In the genomic region with DNA sequence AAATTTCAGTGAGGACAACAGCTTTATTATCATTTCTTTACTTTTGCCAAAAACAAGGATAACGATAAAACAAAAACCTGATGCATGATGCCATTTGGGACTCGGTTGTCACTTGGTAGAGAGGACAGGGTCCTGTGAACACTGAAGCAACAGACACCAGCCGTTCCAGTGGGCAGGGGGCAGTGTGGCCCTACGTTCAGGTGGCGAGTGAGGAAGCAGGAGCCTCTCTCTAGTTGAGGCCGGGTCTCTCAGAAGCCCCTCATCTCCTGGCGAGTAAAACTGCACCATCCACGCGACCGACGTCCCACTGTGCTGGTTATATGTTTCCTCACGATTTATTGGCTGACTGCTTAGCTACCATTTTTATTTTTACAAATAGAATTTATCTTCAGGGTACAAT, we compare ENCODE assay signal across 33 cellular contexts.
A peak's percentile ranks its signal among the peaks of the same experiment; 100 is the strongest.
DNase-seq lines count a peak whose midpoint lies in the region; ATAC-seq and TF ChIP-seq lines count a peak whose summit lies in the region.
"Had no signal": no experiment of that assay in that cellular context is flagged by ENCODE, and none has a peak within 500 bp of the region (broad histone marks: within the 10 kb centered on the region; RNA-seq: fewer than 3 reads in every experiment).

No MANE protein-coding gene starts in this region.

- no peak overlapping the region for H2BK120ac ChIP-seq in H9 (ENCODE audit: low read depth, low read length, poor library complexity, severe bottlenecking)
- H2BK120ac ChIP-seq in neuronal stem cell (ENCODE audit: low read depth, low read length) = no peak overlapping the region

- peaks cover 0 to 11% of the 10 kb centered on the region in 2 experiments; a peak in 1 of 4 replicates for H3K4me1 Mint-ChIP-seq in H9
- H3K4me1 Mint-ChIP-seq: CD4-positive, CD25-positive, alpha-beta regulatory T cell; mesothelial cell of epicardium; naive B cell had no signal

- H3K4me3 Mint-ChIP-seq in H9 = no peak overlapping the region
- H3K4me3 Mint-ChIP-seq: activated T-cell treated with anti-CD3 and anti-CD28 coated beads, Interleukin-2, amount 50 U/mL, for 72 hours; CD4-positive, CD25-positive, alpha-beta regulatory T cell; dendritic cell treated with granulocyte-macrophage colony-stimulating factor and Interleukin-4, amounts not matched to agents 40 ng/mL and 50 ng/mL, for 4 days; mesothelial cell of epicardium; naive B cell had no signal

- no peak overlapping the region for H2AFZ ChIP-seq in H9 (ENCODE audit: low read length)
- H2AFZ ChIP-seq in neuronal stem cell (ENCODE audit: low read length) = no peak overlapping the region

- no peak overlapping the region for H4K91ac ChIP-seq in H9 (ENCODE audit: insufficient read length, low read depth, low read length)
- H4K91ac ChIP-seq in neuronal stem cell (ENCODE audit: low read depth, low read length, poor library complexity) = no peak overlapping the region

- ATAC-seq in HG03025 (IDR thresholded peaks at IDR 0.05; ENCODE audit: low FRiP score, unreplicated experiment) (no peak), Right ventricle myocardium superior (ENCODE audit: poor library complexity) (no peak)
- ATAC-seq: activated T-cell treated with anti-CD3 and anti-CD28 coated beads, Interleukin-2, amount 50 U/mL, for 72 hours; heart left ventricle had no signal

- H3K4me1 ChIP-seq in H9 (ENCODE audit: insufficient read depth, low read length) = no peaks in the 10 kb centered on the region
- H3K4me1 ChIP-seq in neuronal stem cell (ENCODE audit: control insufficient read depth in 2 of 2, insufficient read depth in 1 of 2, low read depth in 1 of 2, low read length in 2 of 2) = peaks cover 0 to 1% of the 10 kb centered on the region in 2 donors
- H3K4me1 ChIP-seq: heart left ventricle, prostate gland, thyroid gland had no signal

- H3K9ac ChIP-seq in H9 (ENCODE audit: extremely low read depth, insufficient read length, low read length) (no peak overlapping the region), neuronal stem cell (ENCODE audit: low read depth, low read length, poor library complexity) (no peak overlapping the region)

- H3K27ac ChIP-seq in H9 (ENCODE audit: insufficient read length, low read depth, low read length) (no peak overlapping the region), neuronal stem cell (replicated peaks; ENCODE audit: low read length) (no peak overlapping the region)
- H3K27ac ChIP-seq: 22Rv1, esophagus squamous epithelium, heart left ventricle, prostate gland, thyroid gland had no signal

- H3K4ac ChIP-seq in H9 (ENCODE audit: low read depth, low read length) (no peak overlapping the region), neuronal stem cell (ENCODE audit: low read length) (no peak overlapping the region)

- H3K4me3 ChIP-seq in choroid plexus epithelial cell (ENCODE audit: low read depth, low read length) (no peak overlapping the region), neuronal stem cell (ENCODE audit: low read length in 2 of 2) (no peak overlapping the region)
- H3K4me3 ChIP-seq: esophagus squamous epithelium, heart left ventricle, prostate gland, sigmoid colon, thyroid gland had no signal

- H3K18ac ChIP-seq in H9 (ENCODE audit: insufficient read length, low read depth, low read length) (no peak overlapping the region), neuronal stem cell (ENCODE audit: low read length) (no peak overlapping the region)

- H3K14ac ChIP-seq in H9 (ENCODE audit: insufficient read depth, low read length) (no peak overlapping the region), neuronal stem cell (ENCODE audit: low read length) (no peak overlapping the region)

- H3T11ph ChIP-seq in H9 (ENCODE audit: low read length) = no peak overlapping the region

- H3K36me3 ChIP-seq in neuronal stem cell (replicated peaks in 1 of 2; ENCODE audit: control insufficient read depth in 2 of 2, insufficient read depth in 2 of 2, low read length in 2 of 2) = no peaks in the 10 kb centered on the region
- H3K36me3 ChIP-seq: esophagus squamous epithelium, heart left ventricle, prostate gland, sigmoid colon, thyroid gland had no signal

- H3K27me3 Mint-ChIP-seq in H9 (ENCODE audit: low read depth) = no peaks in the 10 kb centered on the region; the same call in 1 of the 2 replicates
- H3K27me3 Mint-ChIP-seq: CD4-positive, CD25-positive, alpha-beta regulatory T cell; dendritic cell treated with granulocyte-macrophage colony-stimulating factor and Interleukin-4, amounts not matched to agents 40 ng/mL and 50 ng/mL, for 4 days had no signal

- H3K79me2 ChIP-seq in H9 (ENCODE audit: insufficient read depth, low read length) = no peaks in the 10 kb centered on the region

- no peak overlapping the region for H2BK15ac ChIP-seq in H9 (ENCODE audit: low read depth, low read length)
- H2BK15ac ChIP-seq in neuronal stem cell (ENCODE audit: low read length) = no peak overlapping the region

- H3K23ac ChIP-seq in H9 (ENCODE audit: insufficient read length, low read depth, low read length) (no peak overlapping the region), neuronal stem cell (ENCODE audit: low read depth, low read length, poor library complexity) (no peak overlapping the region)

- H2BK12ac ChIP-seq in H9 (ENCODE audit: insufficient read length, low read depth, low read length) = no peak overlapping the region
- no peak overlapping the region for H2BK12ac ChIP-seq in neuronal stem cell (ENCODE audit: low read length)

- H3K56ac ChIP-seq in H9 (ENCODE audit: insufficient read length, low read depth, low read length) = no peak overlapping the region

- H3K4me2 ChIP-seq in H9 (ENCODE audit: insufficient read depth, insufficient read length, low read length) (no peak overlapping the region), neuronal stem cell (ENCODE audit: insufficient read depth, low read length, poor library complexity, severe bottlenecking) (no peak overlapping the region)

- H3K79me1 ChIP-seq in H9 (ENCODE audit: insufficient read depth, low read depth, low read length, poor library complexity, severe bottlenecking) (no peaks in the 10 kb centered on the region), neuronal stem cell (ENCODE audit: low read depth, low read length) (no peaks in the 10 kb centered on the region)

- no peaks in the 10 kb centered on the region for H3K9me3 ChIP-seq in H9 (ENCODE audit: control insufficient read depth, low read depth, low read length)
- no peaks in the 10 kb centered on the region for H3K9me3 ChIP-seq in neuronal stem cell (replicated peaks in 1 of 2; ENCODE audit: control insufficient read depth in 2 of 2, insufficient read depth in 1 of 2, low read depth in 1 of 2, low read length in 2 of 2)
- H3K9me3 ChIP-seq: prostate gland, thyroid gland had no signal

- no peak overlapping the region for H4K8ac ChIP-seq in H9 (replicated peaks; ENCODE audit: insufficient read length, low read depth, low read length)
- no peak overlapping the region for H4K8ac ChIP-seq in neuronal stem cell (ENCODE audit: low read depth, low read length)

- peak; percentile 57 for TF ChIP-seq CTCF in H9 (conservative IDR thresholded peaks at IDR 0.05)
- peak; percentile 21 for TF ChIP-seq CTCF in choroid plexus epithelial cell (conservative IDR thresholded peaks at IDR 0.05; ENCODE audit: low read depth, low read length)

- peaks cover 10 to 34% (median 18%) of the 10 kb centered on the region in 3 experiments for H3K36me3 Mint-ChIP-seq in H9 (ENCODE audit: insufficient read depth in 1 of 3, low read depth in 3 of 3)
- H3K36me3 Mint-ChIP-seq: CD4-positive, CD25-positive, alpha-beta regulatory T cell; mesothelial cell of epicardium had no signal

- intact Hi-C loops in Right ventricle myocardium superior (cut with DNase I) = no loop called here

- H2BK20ac ChIP-seq in H9 (ENCODE audit: low read depth, low read length, poor library complexity, severe bottlenecking) = no peak overlapping the region

- H4K20me1 ChIP-seq in H9 (ENCODE audit: control insufficient read depth, insufficient read depth, insufficient read length) = no peaks in the 10 kb centered on the region

- no peak overlapping the region for H2AK5ac ChIP-seq in H9 (ENCODE audit: insufficient read length, low read length)
- H2AK5ac ChIP-seq in neuronal stem cell (ENCODE audit: low read depth, low read length) = peak overlapping the region; percentile 14

- H4K5ac ChIP-seq in H9 (ENCODE audit: insufficient read length, low read depth, low read length) = no peak overlapping the region

- DNase-seq in NCI-H1092 treated with DMSO at 0.1 percent for 48 hours (lab: John Stamatoyannopoulos, UW) = peak; percentile 38
- no peak for DNase-seq in NCI-H1092 (lab: John Stamatoyannopoulos, UW)
- no peak for DNase-seq in H9
- DNase-seq in choroid plexus epithelial cell (ENCODE audit: low read depth) = no peak
- no peak for DNase-seq in neuronal stem cell (ENCODE audit: low spot score)
- no peak for DNase-seq in SHP77 (lab: John Stamatoyannopoulos, UW)
- DNase-seq in Right ventricle myocardium superior = no peak
- DNase-seq: activated CD4-positive, alpha-beta T cell treated with anti-CD3 and anti-CD28 coated beads, Interleukin-2, amount 50 U/mL, for 48 hours; activated naive CD4-positive, alpha-beta T cell treated with Interleukin-2 at 50 U/mL for 16 hours; activated T-cell treated with anti-CD3 and anti-CD28 coated beads, Interleukin-2, amount 50 U/mL, for 72 hours; Calu3; caudate nucleus; CD4-positive, CD25-positive, alpha-beta regulatory T cell; DMS79 treated with DMSO at 0.1 percent for 48 hours; esophagus squamous epithelium; foreskin melanocyte; GDM1; heart left ventricle; naive B cell; NCI-H1105 treated with DMSO at 0.1 percent for 48 hours; NCI-H2029; NCI-H69; nucleus accumbens; sigmoid colon; stimulated activated CD4-positive, alpha-beta T cell treated with anti-CD3 and anti-CD28 coated beads, Interleukin-12 subunit alpha, Interleukin-12 subunit beta, amount 100 ng/mL, for 4 hours; stimulated activated CD4-positive, alpha-beta T cell treated with anti-CD3 and anti-CD28 coated beads, Interleukin-4, amount 100 ng/mL, for 1 hour; T-helper 1 cell; thyroid gland had no signal

- H3K9me3 Mint-ChIP-seq in H9 = peaks cover 31% of the 10 kb centered on the region in 2 experiments

- no CpG with 5 or more reads among the region's 12 CpGs for WGBS in H9 (ENCODE audit: extremely low coverage, insufficient read length, low lambda C conversion rate)
- no CpG with 5 or more reads among the region's 12 CpGs for WGBS in neuronal stem cell (ENCODE audit: extremely low coverage in 2 of 2, insufficient read length in 2 of 2, insufficient replicate concordance in 1 of 2), 2 donors

- no peaks in the 10 kb centered on the region for H3K23me2 ChIP-seq in H9 (ENCODE audit: insufficient read length, low read depth, low read length, poor library complexity, severe bottlenecking)

- no peak overlapping the region for H3K27ac Mint-ChIP-seq in H9
- H3K27ac Mint-ChIP-seq: activated T-cell treated with anti-CD3 and anti-CD28 coated beads, Interleukin-2, amount 50 U/mL, for 72 hours; CD4-positive, CD25-positive, alpha-beta regulatory T cell; dendritic cell treated with granulocyte-macrophage colony-stimulating factor and Interleukin-4, amounts not matched to agents 40 ng/mL and 50 ng/mL, for 4 days; mesothelial cell of epicardium; naive B cell had no signal

- no peak overlapping the region for H2BK5ac ChIP-seq in H9 (ENCODE audit: insufficient read length, low read length)
- no peak overlapping the region for H2BK5ac ChIP-seq in neuronal stem cell (ENCODE audit: low read length)

- H3K27me3 ChIP-seq in H9 (ENCODE audit: insufficient read depth, low read length) (no peaks in the 10 kb centered on the region), neuronal stem cell (ENCODE audit: control insufficient read depth in 3 of 3, insufficient read depth in 3 of 3, low read depth in 1 of 3, low read length in 3 of 3) (no peaks in the 10 kb centered on the region)
- H3K27me3 ChIP-seq: esophagus squamous epithelium, sigmoid colon, thyroid gland had no signal
